In genomic region chr20:25195014-25195961, GRCh38 we compare ENCODE assay signal across 8 cellular contexts. TPM values are rescaled to one million over a fixed set of nuclear protein-coding genes. Genes with fewer than 3 reads are reported as not detected.
DNase-seq lines count a peak whose midpoint lies in the region; ATAC-seq, FAIRE-seq and TF ChIP-seq lines count a peak whose summit lies in the region.

ENTPD6 (plus strand) TSS chr20:25195712; CDS start chr20:25206537, 10,825 bp downstream.

- H3K4me3 ChIP-seq in ACC112 (ENCODE audit: low read depth, low read length) (peak within 1 kb of the TSS; percentile 92), small intestine (ENCODE audit: low read depth in 1 of 2, low read length in 2 of 2) (peak within 1 kb of the TSS; percentile 52 to 85)

- H3K9me3 ChIP-seq in small intestine (ENCODE audit: control insufficient read depth, low read depth), result no peaks in the 10 kb centered on the region

- peak; percentile 36; the same call in 1 of the 2 replicates for TF ChIP-seq CTCF in VCaP (conservative IDR thresholded peaks at IDR 0.05)

- 6 to 12% (median 6%) methylated on average over 35 to 75 of the region's 75 CpGs for WGBS in small intestine, 3 donors

- H3K27me3 ChIP-seq in ACC112 (ENCODE audit: insufficient read depth, low read length) (peaks cover 3% of the 10 kb centered on the region; the same call in 1 of the 2 replicates), small intestine (ENCODE audit: control insufficient read depth in 2 of 2, insufficient read depth in 2 of 2, low read length in 2 of 2) (no peaks in the 10 kb centered on the region)

- H3K36me3 ChIP-seq in ACC112 (ENCODE audit: insufficient read depth, low read length) (no peaks in the 10 kb centered on the region), small intestine (ENCODE audit: control insufficient read depth in 2 of 2, insufficient read depth in 2 of 2, low read length in 2 of 2) (no peaks in the 10 kb centered on the region)

- ATAC-seq in GM18867 (IDR thresholded peaks at IDR 0.05; ENCODE audit: unreplicated experiment), result peak; percentile 80
- ATAC-seq in HG03097 (IDR thresholded peaks at IDR 0.05; ENCODE audit: low FRiP score, unreplicated experiment), result peak; percentile 75

- H3K27ac ChIP-seq in ACC112 (ENCODE audit: low read depth, low read length) (peak within 1 kb of the TSS; percentile 54; the same call in 1 of the 2 replicates), VCaP (peak within 1 kb of the TSS; percentile 94), small intestine (ENCODE audit: low read depth in 1 of 2, low read length in 1 of 2) (peak within 1 kb of the TSS; percentile 92 to 93)

- peaks cover 29% of the 10 kb centered on the region for H3K4me1 ChIP-seq in ACC112 (ENCODE audit: control insufficient read depth, insufficient read depth, low read length, unreplicated experiment)
- peaks cover 0 to 3% of the 10 kb centered on the region in 2 donors for H3K4me1 ChIP-seq in small intestine (ENCODE audit: control insufficient read depth in 2 of 2, insufficient read depth in 1 of 2, low read depth in 1 of 2, low read length in 1 of 2)

- DNase-seq in NCI-H2171 (lab: John Stamatoyannopoulos, UW) (peak; percentile 96), T47D (ENCODE audit: low read depth in 1 of 2, low spot score in 1 of 2) (peak; percentile 85 to 92), iPS-NIHi11 (ENCODE audit: low spot score) (peak; percentile 97), small intestine (peak; percentile 92)

- H2AFZ ChIP-seq in ACC112 (ENCODE audit: low read length, unreplicated experiment), result peak within 1 kb of the TSS; percentile 73

- no peak for FAIRE-seq in small intestine (lab: Jason Lieb, UNC)

- in situ Hi-C loops in T47D (cut with HindIII; ENCODE audit: low pct_unique_long_range_greater_than_20kb, low sequenced_read_pairs), result no loop called here

- peaks cover 39% of the 10 kb centered on the region for H3K79me2 ChIP-seq in ACC112 (ENCODE audit: control insufficient read depth, insufficient read depth, low read length, unreplicated experiment)

RNA-seq across cellular contexts. Expression of gene ENTPD6, which starts in this region (rescaled TPM):
- 100 to 1,000 TPM in 2 of 3 donors, 10 to 100 TPM in 1; 84.1 to 242 (median 163) TPM for polyA plus RNA-seq in small intestine

Comparison
In these comparisons a context has a peak if more than half of its experiments do, and no peak if none do; other contexts are left out.
1. Peak in every context shown above with its lines: DNase-seq, ATAC-seq, H3K4me3 ChIP-seq and H3K27ac ChIP-seq.